Comparison of ENCODE assay signal across 21 cellular contexts in the genomic region with DNA sequence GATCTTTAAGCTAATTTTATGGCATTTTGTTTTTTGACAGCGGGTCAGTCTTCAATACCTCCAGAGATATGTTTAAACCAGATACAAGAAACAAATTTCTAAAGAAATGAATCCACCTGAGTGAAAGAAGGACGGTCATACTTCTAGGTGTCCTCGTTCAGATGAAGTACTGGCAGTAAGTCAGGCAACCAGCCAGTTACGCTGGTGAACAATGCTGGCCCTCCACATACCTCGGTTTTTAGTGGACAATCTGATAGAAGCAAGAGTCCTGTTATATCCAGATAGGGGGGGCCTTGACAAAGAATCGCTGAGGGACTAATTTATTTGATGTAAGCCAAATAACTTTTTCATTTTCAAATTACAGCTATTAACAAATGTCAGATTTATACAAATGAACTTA.
DNase-seq lines count a peak whose midpoint lies in the region; ATAC-seq and TF ChIP-seq lines count a peak whose summit lies in the region.
"Had no signal": no experiment of that assay in that cellular context is flagged by ENCODE, and none has a peak within 500 bp of the region (broad histone marks: within the 10 kb centered on the region; RNA-seq: fewer than 3 reads in every experiment).

No MANE protein-coding gene starts in this region.

- H3K9me3 ChIP-seq in A673 (ENCODE audit: low read depth, low read length, poor library complexity, severe bottlenecking) (peaks cover 11% of the 10 kb centered on the region), ascending aorta (peaks cover 0 to 5% of the 10 kb centered on the region in 2 donors)
- no peaks in the 10 kb centered on the region for H3K9me3 ChIP-seq in CD4-positive, alpha-beta memory T cell (ENCODE audit: control insufficient read depth in 1 of 2, low read length in 2 of 2)
- H3K9me3 ChIP-seq in naive thymus-derived CD4-positive, alpha-beta T cell (ENCODE audit: control insufficient read depth in 2 of 3, low read length in 3 of 3): no peaks in the 10 kb centered on the region
- H3K9me3 ChIP-seq: tibial artery had no signal

- no peaks in the 10 kb centered on the region for H3K27me3 ChIP-seq in A673 (replicated peaks; ENCODE audit: insufficient read depth, low read depth, low read length, poor library complexity)
- no peaks in the 10 kb centered on the region for H3K27me3 ChIP-seq in CD4-positive, alpha-beta memory T cell (ENCODE audit: insufficient read depth, low read length)
- H3K27me3 ChIP-seq in ascending aorta: no peaks in the 10 kb centered on the region
- H3K27me3 ChIP-seq in naive thymus-derived CD4-positive, alpha-beta T cell (ENCODE audit: control insufficient read depth in 2 of 2, insufficient read depth in 2 of 2, low read length in 2 of 2): no peaks in the 10 kb centered on the region
- H3K27me3 ChIP-seq: tibial artery had no signal

- TF ChIP-seq CTCF in A673 (conservative IDR thresholded peaks at IDR 0.05; ENCODE audit: low read depth, low read length): no peak
- TF ChIP-seq CTCF in ascending aorta (IDR thresholded peaks at IDR 0.05): no peak

- no peaks in the 10 kb centered on the region for H3K27me3 Mint-ChIP-seq in CD4-positive, alpha-beta memory T cell
- H3K27me3 Mint-ChIP-seq in naive thymus-derived CD4-positive, alpha-beta T cell: no peaks in the 10 kb centered on the region
- H3K27me3 Mint-ChIP-seq: activated B cell treated with CpG ODN at 0.5 μM for 24 hours had no signal

- POLR2A ChIA-PET in A673 (lab: Charles Lee; ENCODE audit: low non-redundant PET): no interaction called here
- POLR2A ChIA-PET in CD4-positive, alpha-beta memory T cell (lab: Charles Lee; ENCODE audit: partially characterized antibody): interaction anchor here (0.6 to 1.2 kb wide), 4 partner anchors 9 to 87 kb away, joined by 3 to 4 read pairs (median 3); no protein-coding TSS in a partner anchor
- POLR2A ChIA-PET in naive thymus-derived CD4-positive, alpha-beta T cell (lab: Charles Lee): interaction anchor here (0.8 to 0.9 kb wide), 2 partner anchors 10 to 234 kb away, joined by 3 read pairs; no protein-coding TSS in a partner anchor

- H3K4me3 Mint-ChIP-seq in CD4-positive, alpha-beta memory T cell: peak overlapping the region in 3 of 8 donors; percentile 8 to 50 (median 13)
- H3K4me3 Mint-ChIP-seq in naive thymus-derived CD4-positive, alpha-beta T cell: peak overlapping the region in 1 of 10 donors; percentile 19
- H3K4me3 Mint-ChIP-seq: activated B cell treated with CpG ODN at 0.5 μM for 24 hours had no signal

- H3K27ac ChIP-seq in A673 (ENCODE audit: low read depth, low read length, poor library complexity, severe bottlenecking) (peak overlapping the region; percentile 13), ascending aorta (peak overlapping the region; percentile 1 to 60)
- no peak overlapping the region for H3K27ac ChIP-seq in CD4-positive, alpha-beta memory T cell (ENCODE audit: low read depth, low read length)
- no peak overlapping the region for H3K27ac ChIP-seq in naive thymus-derived CD4-positive, alpha-beta T cell (ENCODE audit: low read depth, low read length)
- H3K27ac ChIP-seq: HL-60 had no signal

- peaks cover 60 to 91% (median 76%) of the 10 kb centered on the region in 4 donors for H3K4me1 Mint-ChIP-seq in CD4-positive, alpha-beta memory T cell
- H3K4me1 Mint-ChIP-seq in naive thymus-derived CD4-positive, alpha-beta T cell: peaks cover 45 to 91% (median 84%) of the 10 kb centered on the region in 7 donors

- no peaks in the 10 kb centered on the region for H3K36me3 ChIP-seq in A673 (ENCODE audit: insufficient read depth, low read length, poor library complexity, severe bottlenecking)
- H3K36me3 ChIP-seq in CD4-positive, alpha-beta memory T cell (ENCODE audit: insufficient read depth, low read length): no peaks in the 10 kb centered on the region
- peaks cover 3 to 20% of the 10 kb centered on the region in 2 donors for H3K36me3 ChIP-seq in ascending aorta
- no peaks in the 10 kb centered on the region for H3K36me3 ChIP-seq in naive thymus-derived CD4-positive, alpha-beta T cell (ENCODE audit: control insufficient read depth in 2 of 3, insufficient read depth in 3 of 3, low read length in 3 of 3)

- H3K4me1 ChIP-seq in A673 (ENCODE audit: insufficient read depth, low read length, poor library complexity, severe bottlenecking) (peaks cover 41% of the 10 kb centered on the region), ascending aorta (peaks cover 25 to 39% of the 10 kb centered on the region in 2 donors)
- H3K4me1 ChIP-seq in CD4-positive, alpha-beta memory T cell (ENCODE audit: insufficient read depth, low read length): peaks cover 82% of the 10 kb centered on the region
- peaks cover 32 to 36% of the 10 kb centered on the region in 2 donors for H3K4me1 ChIP-seq in naive thymus-derived CD4-positive, alpha-beta T cell (ENCODE audit: control insufficient read depth in 2 of 2, insufficient read depth in 2 of 2, low read length in 2 of 2)

- peaks cover 0 to 4% (median 0%) of the 10 kb centered on the region in 8 donors for H3K9me3 Mint-ChIP-seq in CD4-positive, alpha-beta memory T cell
- peaks cover 0 to 12% (median 0%) of the 10 kb centered on the region in 11 donors for H3K9me3 Mint-ChIP-seq in naive thymus-derived CD4-positive, alpha-beta T cell
- H3K9me3 Mint-ChIP-seq: activated B cell treated with CpG ODN at 0.5 μM for 24 hours had no signal

- peaks cover 26 to 52% of the 10 kb centered on the region in 2 donors for H3K36me3 Mint-ChIP-seq in CD4-positive, alpha-beta memory T cell
- H3K36me3 Mint-ChIP-seq in naive thymus-derived CD4-positive, alpha-beta T cell: peaks cover 3 to 33% (median 23%) of the 10 kb centered on the region in 5 donors

- no TSS peak for BruUV-seq in A673 (replicated peaks; lab: Mats Ljungman, UMichigan)

- no peak for DNase-seq in A673 (ENCODE audit: low spot score)
- no peak for DNase-seq in CD4-positive, alpha-beta memory T cell
- DNase-seq in ascending aorta (ENCODE audit: low spot score in 2 of 2): no peak
- DNase-seq in naive thymus-derived CD4-positive, alpha-beta T cell: no peak
- no peak for DNase-seq in T1000 (lab: John Stamatoyannopoulos, UW)
- DNase-seq in kidney tubule cell (ENCODE audit: low spot score): no peak
- no peak for DNase-seq in OCI-M2 (lab: John Stamatoyannopoulos, UW; ENCODE audit: unreplicated experiment)
- DNase-seq: activated B cell treated with CpG ODN at 0.5 μM for 24 hours; activated gamma-delta T cell treated with Interleukin-2 at 50 U/mL for 16 hours; COR-L47; IMR-90; kidney; midbrain; MM.1S; NCI-H146; NCI-H2171 treated with DMSO at 0.1 percent for 48 hours; NCI-H748 treated with DMSO at 0.1 percent for 48 hours; stimulated activated CD4-positive, alpha-beta T cell treated with anti-CD3 and anti-CD28 coated beads, Interleukin-12 subunit alpha, Interleukin-12 subunit beta, amount 100 ng/mL, for 4 hours; T-helper 2 cell; tibial artery had no signal

- peak overlapping the region in 5 of 7 donors; percentile 47 to 92 (median 61) for H3K27ac Mint-ChIP-seq in CD4-positive, alpha-beta memory T cell
- peak overlapping the region in 6 of 9 donors; percentile 21 to 77 (median 52) for H3K27ac Mint-ChIP-seq in naive thymus-derived CD4-positive, alpha-beta T cell
- H3K27ac Mint-ChIP-seq: activated B cell treated with CpG ODN at 0.5 μM for 24 hours had no signal

- ATAC-seq in naive thymus-derived CD4-positive, alpha-beta T cell: no peak

- intact Hi-C loops in A673 (cut with micrococcal nuclease; ENCODE audit: unreplicated experiment) (no loop called here), ascending aorta (cut with DNase I) (no loop called here)
- intact Hi-C loops in CD4-positive, alpha-beta memory T cell (cut with micrococcal nuclease): no loop called here
- intact Hi-C loops in naive thymus-derived CD4-positive, alpha-beta T cell (cut with micrococcal nuclease): no loop called here

- H3K4me3 ChIP-seq in A673 (ENCODE audit: low read depth, low read length, poor library complexity, severe bottlenecking) (no peak overlapping the region), ascending aorta (no peak overlapping the region)
- H3K4me3 ChIP-seq in CD4-positive, alpha-beta memory T cell (ENCODE audit: low read length in 2 of 2): no peak overlapping the region
- no peak overlapping the region for H3K4me3 ChIP-seq in naive thymus-derived CD4-positive, alpha-beta T cell (ENCODE audit: low read length)
- H3K4me3 ChIP-seq: tibial artery had no signal

- CTCF ChIA-PET in A673 (lab: Charles Lee): no interaction called here
- CTCF ChIA-PET in CD4-positive, alpha-beta memory T cell (lab: Charles Lee; ENCODE audit: partially characterized antibody): interaction anchor here (0.9 to 6.6 kb wide), 5 partner anchors 7 to 102 kb away, joined by 3 to 48 read pairs (median 9); no protein-coding TSS in a partner anchor
- CTCF ChIA-PET in naive thymus-derived CD4-positive, alpha-beta T cell (lab: Charles Lee): interaction anchor here (1.6 to 1.7 kb wide), 2 partner anchors 18 to 103 kb away, joined by 4 to 7 read pairs; no protein-coding TSS in a partner anchor

Comparison
In these comparisons a context has a peak if more than half of its experiments do, and no peak if none do; other contexts are left out.
1. H3K27ac ChIP-seq: peak in A673 (single experiment) and ascending aorta (2 of 2); none in CD4-positive, alpha-beta memory T cell (single experiment) and naive thymus-derived CD4-positive, alpha-beta T cell (single experiment).